8 cellular contexts compared by ENCODE assay signal in genomic region chr1:61081637-61082335, GRCh38. TPM values are rescaled to one million over a fixed set of nuclear protein-coding genes. Genes with fewer than 3 reads are reported as not detected.
DNase-seq lines count a peak whose midpoint lies in the region; ATAC-seq and TF ChIP-seq lines count a peak whose summit lies in the region.

No MANE protein-coding gene starts in this region.

- H3K27me3 Mint-ChIP-seq in neural crest cell (ENCODE audit: low read depth): peaks cover 77% of the 10 kb centered on the region

- no peak for TF ChIP-seq EP300 in upper lobe of left lung (IDR thresholded peaks at IDR 0.05)

- POLR2A ChIA-PET in HEK293 (lab: Yijun Ruan, JAX) (interaction anchor here (0.6 to 2.2 kb wide), 21 partner anchors 10 to 1401 kb away, joined by 3 to 14 read pairs (median 4); no protein-coding TSS in a partner anchor), PC-3 (lab: Charles Lee; ENCODE audit: unreplicated experiment) (interaction anchor here (0.7 kb wide), 1 partner anchor 62 kb away, joined by 8 read pairs; no protein-coding TSS in a partner anchor)

- H3K9me3 Mint-ChIP-seq in neural crest cell: no peaks in the 10 kb centered on the region

- H3K27me3 ChIP-seq in PC-3 (ENCODE audit: low read length): no peaks in the 10 kb centered on the region
- H3K27me3 ChIP-seq in upper lobe of left lung: no peaks in the 10 kb centered on the region

- peak; percentile 59 for DNase-seq in PC-3
- peak; percentile 23 for DNase-seq in activated gamma-delta T cell (lab: John Stamatoyannopoulos, UW)
- DNase-seq in fibroblast of the conjunctiva (ENCODE audit: low read depth): peak; percentile 68
- no peak for DNase-seq in neural crest cell (ENCODE audit: low read depth, low spot score)
- DNase-seq in upper lobe of left lung: peak; percentile 38 to 88
- no peak for DNase-seq in hepatic stellate cell (ENCODE audit: low spot score)

- no peaks in the 10 kb centered on the region for H4K20me1 ChIP-seq in PC-3 (ENCODE audit: low read length)

- H3K27ac Mint-ChIP-seq in neural crest cell (ENCODE audit: unreplicated experiment): no peak overlapping the region

- no peaks in the 10 kb centered on the region for H3K36me3 Mint-ChIP-seq in neural crest cell (ENCODE audit: low read depth)

- peak overlapping the region; percentile 50 for H3K9ac ChIP-seq in PC-3 (ENCODE audit: low read length)

- peaks cover 38% of the 10 kb centered on the region for H3K79me2 ChIP-seq in PC-3 (ENCODE audit: low read length)

- H3K4me1 ChIP-seq in HEK293 (ENCODE audit: control insufficient read depth, insufficient read depth, low read length): peaks cover 21% of the 10 kb centered on the region
- peaks cover 58% of the 10 kb centered on the region for H3K4me1 ChIP-seq in PC-3 (ENCODE audit: insufficient read depth, low read length)
- peaks cover 28 to 52% (median 43%) of the 10 kb centered on the region in 4 donors for H3K4me1 ChIP-seq in upper lobe of left lung

- no peaks in the 10 kb centered on the region for H3K9me2 ChIP-seq in PC-3 (replicated peaks; ENCODE audit: low read length)

- ATAC-seq in PC-3 (peak; percentile 21), upper lobe of left lung (ENCODE audit: low FRiP score in 2 of 2) (no peak), GM18502 (IDR thresholded peaks at IDR 0.05; ENCODE audit: poor library complexity, unreplicated experiment) (no peak)

- H3K36me3 ChIP-seq in HEK293 (ENCODE audit: control insufficient read depth in 2 of 2, insufficient read depth in 1 of 2, low read length in 2 of 2) (no peaks in the 10 kb centered on the region), PC-3 (ENCODE audit: low read depth, low read length) (no peaks in the 10 kb centered on the region), upper lobe of left lung (no peaks in the 10 kb centered on the region)

- H3K27ac ChIP-seq in HEK293 (ENCODE audit: extremely low read depth, low read depth, low read length) (peak overlapping the region; percentile 93), PC-3 (ENCODE audit: low read length) (peak overlapping the region; percentile 33), upper lobe of left lung (peak overlapping the region; percentile 75 to 96 (median 90))

- H3K4me3 ChIP-seq in HEK293 (ENCODE audit: low read depth, low read length) (peak overlapping the region; percentile 95), PC-3 (ENCODE audit: low read length) (peak overlapping the region; percentile 76), upper lobe of left lung (peak overlapping the region; percentile 46 to 93 (median 69))

- peak overlapping the region; percentile 77 for H2AFZ ChIP-seq in PC-3 (ENCODE audit: low read length)

- CTCF ChIA-PET in HEK293 (lab: Yijun Ruan, JAX) (interaction anchor here (0.6 to 1.0 kb wide), 4 partner anchors 33 to 506 kb away, joined by 3 to 9 read pairs (median 4); no protein-coding TSS in a partner anchor), PC-3 (lab: Charles Lee) (interaction anchor here (0.6 kb wide), 2 partner anchors 251 to 1323 kb away, joined by 3 to 15 read pairs; no protein-coding TSS in a partner anchor)

- H3K9me3 ChIP-seq in HEK293 (ENCODE audit: control insufficient read depth, insufficient read depth, low read depth, low read length) (no peaks in the 10 kb centered on the region), PC-3 (ENCODE audit: low read length) (no peaks in the 10 kb centered on the region), upper lobe of left lung (no peaks in the 10 kb centered on the region)

- no peak for TF ChIP-seq POLR2A in upper lobe of left lung (IDR thresholded peaks at IDR 0.05)

- BruUV-seq in PC-3 (replicated peaks; lab: Mats Ljungman, UMichigan): no TSS peak

- WGBS in upper lobe of left lung, 2 donors: 0 to 1% methylated on average over 26 to 32 of the region's 47 CpGs

- intact Hi-C loops in PC-3 (cut with micrococcal nuclease): loop anchor here (10.0 kb wide), 1 partner anchor 133 kb away; no protein-coding TSS in a partner anchor

- peak overlapping the region; percentile 86 for H3K4me3 Mint-ChIP-seq in neural crest cell

- H3K4me2 ChIP-seq in PC-3 (ENCODE audit: low read length): peak overlapping the region; percentile 93

- H3F3A ChIP-seq in PC-3 (ENCODE audit: low read length, unreplicated experiment): no peaks in the 10 kb centered on the region

- H3K4me1 Mint-ChIP-seq in neural crest cell: peaks cover 45% of the 10 kb centered on the region

- no peak for TF ChIP-seq CTCF in HEK293 (tag by site-specific recombination; IDR thresholded peaks at IDR 0.05)
- TF ChIP-seq CTCF in PC-3 (conservative IDR thresholded peaks at IDR 0.05; ENCODE audit: low read depth, low read length): no peak
- TF ChIP-seq CTCF in neural crest cell (conservative IDR thresholded peaks at IDR 0.05): no peak
- no peak for TF ChIP-seq CTCF in upper lobe of left lung (IDR thresholded peaks at IDR 0.05)

TF ChIP-seq in HEK293, 187 proteins besides CTCF, POLR2A, EP300 and RAD21 (continues in another document):
- no peak for TF ChIP-seq ZNF701 (tag by site-specific recombination; IDR thresholded peaks at IDR 0.05)
- peak; percentile 72 for TF ChIP-seq PRDM6 (tag by site-specific recombination; IDR thresholded peaks at IDR 0.05)
- TF ChIP-seq INSM2 (tag by site-specific recombination; IDR thresholded peaks at IDR 0.05): peak; percentile 12; the same call in 1 of the 2 replicates
- TF ChIP-seq OSR2 (tag by site-specific recombination; IDR thresholded peaks at IDR 0.05): peak; percentile 66
- TF ChIP-seq ZNF48 (tag by site-specific recombination; IDR thresholded peaks at IDR 0.05): no peak
- peak; percentile 13; the same call in 1 of the 2 replicates for TF ChIP-seq ZBTB44 (tag by site-specific recombination; IDR thresholded peaks at IDR 0.05)
- TF ChIP-seq SP3 (tag by site-specific recombination; IDR thresholded peaks at IDR 0.05): peak; percentile 49; the same call in 1 of the 2 replicates
- no peak for TF ChIP-seq ZNF660 (tag by site-specific recombination; IDR thresholded peaks at IDR 0.05)
- TF ChIP-seq ZNF394 (tag by site-specific recombination; IDR thresholded peaks at IDR 0.05; ENCODE audit: borderline replicate concordance): 0 out of 2 replicates have a peak, but pooled peaks have one; percentile 24
- peak; percentile 74; the same call in 1 of the 2 replicates for TF ChIP-seq GFI1B (tag by site-specific recombination; IDR thresholded peaks at IDR 0.05)
- TF ChIP-seq ZEB2 (tag by site-specific recombination; IDR thresholded peaks at IDR 0.05): peak; percentile 72
- TF ChIP-seq ZFP69B (tag by site-specific recombination; IDR thresholded peaks at IDR 0.05): peak; percentile 46
- TF ChIP-seq ZNF2 (tag by site-specific recombination; IDR thresholded peaks at IDR 0.05): peak; percentile 54; the same call in 1 of the 2 replicates
- peak; percentile 76 for TF ChIP-seq ZNF596 (tag by site-specific recombination; IDR thresholded peaks at IDR 0.05)
- TF ChIP-seq ZNF350 (tag by site-specific recombination; IDR thresholded peaks at IDR 0.05): no peak
- 0 out of 2 replicates have a peak, but pooled peaks have one; percentile 4 for TF ChIP-seq ZNF623 (tag by site-specific recombination; IDR thresholded peaks at IDR 0.05)

RNA-seq across cellular contexts. Expression of gene NFIA, which starts 0.6 kb away (rescaled TPM):
- total RNA-seq in PC-3 (2014; rRNA removed): 5.2 and 12.7 TPM in 2 replicates
- 2.2 and 3.4 TPM in 2 replicates for total RNA-seq in neural crest cell
- 10 to 100 TPM; 33.5 to 94.3 (median 44.9) TPM for total RNA-seq in upper lobe of left lung

Comparison
In these comparisons a context has a peak if more than half of its experiments do, and no peak if none do; other contexts are left out.
1. H3K27ac ChIP-seq: peak in every context shown above with its lines; median percentile 93 in HEK293; 90 in upper lobe of left lung; 33 in PC-3.
2. DNase-seq: peak in PC-3 (single experiment), activated gamma-delta T cell (single experiment), fibroblast of the conjunctiva (single experiment) and upper lobe of left lung (2 of 2); none in neural crest cell (single experiment) and hepatic stellate cell (single experiment).
3. Peak in every context shown above with its lines, with median percentiles within 50 percentile points of each other: H3K4me3 ChIP-seq.